ENCODE assay signal across 10 cellular contexts in the genomic region with DNA sequence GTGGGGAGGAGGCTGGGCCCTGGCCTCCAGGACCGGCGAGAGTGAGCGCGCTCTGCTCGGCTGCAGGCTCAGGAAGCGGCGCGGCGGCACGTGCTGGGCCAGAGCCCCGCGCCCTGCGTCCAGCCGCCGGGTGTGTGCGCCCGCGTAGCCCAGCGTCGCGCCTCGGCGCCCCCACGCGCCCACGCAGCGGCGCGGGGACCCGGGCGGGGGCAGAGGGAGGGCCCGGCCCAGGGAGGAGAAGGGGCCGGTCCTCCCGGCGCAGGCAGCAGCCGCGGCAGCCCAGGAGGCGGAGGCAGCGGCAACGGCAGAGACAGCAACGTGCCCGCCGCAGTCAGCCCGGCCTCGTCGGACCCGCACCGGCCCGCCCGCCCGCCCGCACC. TPM values are rescaled to one million over a fixed set of nuclear protein-coding genes. Genes with fewer than 3 reads are reported as not detected.
A peak's percentile ranks its signal among the peaks of the same experiment; 100 is the strongest.
DNase-seq lines count a peak whose midpoint lies in the region; ATAC-seq and FAIRE-seq lines count a peak whose summit lies in the region.
"Had no signal": no experiment of that assay in that cellular context is flagged by ENCODE, and none has a peak within 500 bp of the region (broad histone marks: within the 10 kb centered on the region; RNA-seq: fewer than 3 reads in every experiment).

A gene with protein sequence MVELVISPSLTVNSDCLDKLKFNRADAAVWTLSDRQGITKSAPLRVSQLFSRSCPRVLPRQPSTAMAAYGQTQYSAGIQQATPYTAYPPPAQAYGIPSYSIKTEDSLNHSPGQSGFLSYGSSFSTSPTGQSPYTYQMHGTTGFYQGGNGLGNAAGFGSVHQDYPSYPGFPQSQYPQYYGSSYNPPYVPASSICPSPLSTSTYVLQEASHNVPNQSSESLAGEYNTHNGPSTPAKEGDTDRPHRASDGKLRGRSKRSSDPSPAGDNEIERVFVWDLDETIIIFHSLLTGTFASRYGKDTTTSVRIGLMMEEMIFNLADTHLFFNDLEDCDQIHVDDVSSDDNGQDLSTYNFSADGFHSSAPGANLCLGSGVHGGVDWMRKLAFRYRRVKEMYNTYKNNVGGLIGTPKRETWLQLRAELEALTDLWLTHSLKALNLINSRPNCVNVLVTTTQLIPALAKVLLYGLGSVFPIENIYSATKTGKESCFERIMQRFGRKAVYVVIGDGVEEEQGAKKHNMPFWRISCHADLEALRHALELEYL (plus strand): TSS at position 265 of the 380 bp plus-strand sequence. CDS start 95,168 bp downstream, outside the sequence.

- DNase-seq in SHP77 (lab: John Stamatoyannopoulos, UW), result peak; percentile 36 to 50
- no peak for DNase-seq in SHP77 treated with DMSO at 0.1 percent for 48 hours (lab: John Stamatoyannopoulos, UW)
- no peak for DNase-seq in memory B cell (ENCODE audit: low spot score in 2 of 2)
- peak; percentile 62 for DNase-seq in urothelium cell line (ENCODE audit: low spot score)
- DNase-seq in activated T-helper 2 cell treated with anti-CD3 and anti-CD28 coated beads, Interferon-gamma antibody, Interleukin-2, Interleukin-4, amounts not matched to agents 10 μg/mL and 5 μg/mL and 100 μg/mL, durations not matched to agents 14 hours and 24 hours and 36 hours (ENCODE audit: low spot score), result no peak
- DNase-seq in dedifferentiated amniotic fluid mesenchymal stem cell (ENCODE audit: extremely low spot score), result no peak

- H3K27ac Mint-ChIP-seq in memory B cell, result peak within 1 kb of the TSS; percentile 41
- H3K27ac Mint-ChIP-seq in activated T-helper 2 cell treated with anti-CD3 and anti-CD28 coated beads, Interferon-gamma antibody, Interleukin-2, Interleukin-4, amounts not matched to agents 10 μg/mL and 5 μg/mL and 100 μg/mL, durations not matched to agents 14 hours and 24 hours and 36 hours, result no peak within 1 kb of the TSS

- peaks cover 16% of the 10 kb centered on the region for H3K27me3 Mint-ChIP-seq in memory B cell
- H3K27me3 Mint-ChIP-seq in activated T-helper 2 cell treated with anti-CD3 and anti-CD28 coated beads, Interferon-gamma antibody, Interleukin-2, Interleukin-4, amounts not matched to agents 10 μg/mL and 5 μg/mL and 100 μg/mL, durations not matched to agents 14 hours and 24 hours and 36 hours (ENCODE audit: low read depth), result peaks cover 65% of the 10 kb centered on the region

- intact Hi-C loops in activated T-helper 2 cell treated with anti-CD3 and anti-CD28 coated beads, Interferon-gamma antibody, Interleukin-2, Interleukin-4, amounts not matched to agents 10 μg/mL and 5 μg/mL and 100 μg/mL, durations not matched to agents 14 hours and 24 hours and 36 hours (cut with micrococcal nuclease), result no loop called here

- ATAC-seq in memory B cell (ENCODE audit: low read depth) (peak; percentile 53), GM21717 (IDR thresholded peaks at IDR 0.05; ENCODE audit: unreplicated experiment) (no peak)

- H3K4me1 Mint-ChIP-seq in memory B cell, result peaks cover 5% of the 10 kb centered on the region
- no peaks in the 10 kb centered on the region for H3K4me1 Mint-ChIP-seq in activated T-helper 2 cell treated with anti-CD3 and anti-CD28 coated beads, Interferon-gamma antibody, Interleukin-2, Interleukin-4, amounts not matched to agents 10 μg/mL and 5 μg/mL and 100 μg/mL, durations not matched to agents 14 hours and 24 hours and 36 hours (ENCODE audit: low read depth)

- peaks cover 5% of the 10 kb centered on the region for H3K9me3 Mint-ChIP-seq in memory B cell
- no peaks in the 10 kb centered on the region for H3K9me3 Mint-ChIP-seq in activated T-helper 2 cell treated with anti-CD3 and anti-CD28 coated beads, Interferon-gamma antibody, Interleukin-2, Interleukin-4, amounts not matched to agents 10 μg/mL and 5 μg/mL and 100 μg/mL, durations not matched to agents 14 hours and 24 hours and 36 hours

- FAIRE-seq in urothelium cell line (lab: Jason Lieb, UNC), result peak; percentile 66
- FAIRE-seq: endothelial cell of umbilical vein, TTC549 had no signal

- H3K36me3 Mint-ChIP-seq in memory B cell, result no peaks in the 10 kb centered on the region
- H3K36me3 Mint-ChIP-seq in activated T-helper 2 cell treated with anti-CD3 and anti-CD28 coated beads, Interferon-gamma antibody, Interleukin-2, Interleukin-4, amounts not matched to agents 10 μg/mL and 5 μg/mL and 100 μg/mL, durations not matched to agents 14 hours and 24 hours and 36 hours (ENCODE audit: low read depth), result no peaks in the 10 kb centered on the region

- H3K27ac ChIP-seq in cingulate gyrus (ENCODE audit: low read depth, low read length), result peak within 1 kb of the TSS; percentile 47

- peak within 1 kb of the TSS; percentile 85 for H3K4me3 Mint-ChIP-seq in memory B cell
- no peak within 1 kb of the TSS for H3K4me3 Mint-ChIP-seq in activated T-helper 2 cell treated with anti-CD3 and anti-CD28 coated beads, Interferon-gamma antibody, Interleukin-2, Interleukin-4, amounts not matched to agents 10 μg/mL and 5 μg/mL and 100 μg/mL, durations not matched to agents 14 hours and 24 hours and 36 hours (ENCODE audit: low read depth)

RNA-seq across cellular contexts. Expression of the gene that starts here (rescaled TPM):
- total RNA-seq in activated T-helper 2 cell treated with anti-CD3 and anti-CD28 coated beads, Interferon-gamma antibody, Interleukin-2, Interleukin-4, amounts not matched to agents 10 μg/mL and 5 μg/mL and 100 μg/mL, durations not matched to agents 14 hours and 24 hours and 36 hours, result not detected in 2 replicates
- total RNA-seq: endothelial cell of umbilical vein had no signal

Comparison
In these comparisons a context has a peak if more than half of its experiments do, and no peak if none do; other contexts are left out.
1. DNase-seq: peak in SHP77 (2 of 2) and urothelium cell line (single experiment); none in SHP77 treated with DMSO at 0.1 percent for 48 hours (single experiment), memory B cell (0 of 2), activated T-helper 2 cell treated with anti-CD3 and anti-CD28 coated beads, Interferon-gamma antibody, Interleukin-2, Interleukin-4, amounts not matched to agents 10 μg/mL and 5 μg/mL and 100 μg/mL, durations not matched to agents 14 hours and 24 hours and 36 hours (single experiment) and dedifferentiated amniotic fluid mesenchymal stem cell (single experiment).